In the genomic region with DNA sequence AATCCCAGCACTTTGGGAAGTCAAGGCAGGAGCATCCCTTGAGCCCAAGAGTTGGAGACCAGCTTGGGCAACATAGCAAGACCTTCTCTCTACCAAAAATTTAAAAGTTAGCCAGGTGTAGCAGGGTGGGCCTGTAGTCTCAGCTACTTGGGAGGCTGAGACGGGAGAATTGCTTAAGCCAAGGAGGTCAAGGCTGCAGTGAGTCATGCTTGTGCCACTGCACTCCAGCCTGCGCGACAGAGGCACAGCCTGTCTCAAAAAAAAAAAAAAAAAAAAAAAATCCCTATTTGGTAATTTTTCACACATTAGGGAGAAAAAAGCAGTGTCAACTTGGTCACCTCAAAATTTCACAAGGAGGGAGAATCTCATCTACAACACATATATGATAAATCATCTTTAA, we compare ENCODE assay signal across 2 cellular contexts.
TF ChIP-seq lines count a peak whose summit lies in the region.

No MANE protein-coding gene starts in this region.

TF ChIP-seq in A549, 52 proteins besides CTCF, POLR2A, EP300 and RAD21:
- TF ChIP-seq ESRRA (IDR thresholded peaks at IDR 0.05; ENCODE audit: borderline replicate concordance, low read length) (no peak), KDM1A (IDR thresholded peaks at IDR 0.05; ENCODE audit: low read depth) (no peak), NPAS2 (CRISPR knock-in tag; IDR thresholded peaks at IDR 0.05; ENCODE audit: borderline replicate concordance) (no peak), ZC3H11A (IDR thresholded peaks at IDR 0.05) (no peak), FOSL2 (IDR thresholded peaks at IDR 0.05) (no peak), FOSL2 (CRISPR knock-in tag; IDR thresholded peaks at IDR 0.05) (no peak), HDAC2 (IDR thresholded peaks at IDR 0.05) (no peak), EHMT2 (IDR thresholded peaks at IDR 0.05; ENCODE audit: low read depth) (no peak), MYC (IDR thresholded peaks at IDR 0.05; ENCODE audit: borderline replicate concordance, low read length) (no peak), EHF (CRISPR knock-in tag; IDR thresholded peaks at IDR 0.05) (no peak), REST (IDR thresholded peaks at IDR 0.05) (no peak), NR3C1 (IDR thresholded peaks at IDR 0.05) (no peak)

TF ChIP-seq in H1, 55 proteins besides CTCF, POLR2A, EP300 and RAD21:
- no peak for TF ChIP-seq GABPA (IDR thresholded peaks at IDR 0.05; ENCODE audit: borderline replicate concordance, insufficient read depth, low read length)
- TF ChIP-seq RBBP5 (IDR thresholded peaks at IDR 0.05; ENCODE audit: borderline replicate concordance, low read depth, low read length), result no peak
- TF ChIP-seq KDM5A (IDR thresholded peaks at IDR 0.05; ENCODE audit: low read length), result no peak
- TF ChIP-seq CREB1 (IDR thresholded peaks at IDR 0.05), result no peak
- no peak for TF ChIP-seq SP2 (IDR thresholded peaks at IDR 0.05; ENCODE audit: low read length)
- no peak for TF ChIP-seq CHD2 (IDR thresholded peaks at IDR 0.05; ENCODE audit: low read length)
- TF ChIP-seq, protein P1, sequence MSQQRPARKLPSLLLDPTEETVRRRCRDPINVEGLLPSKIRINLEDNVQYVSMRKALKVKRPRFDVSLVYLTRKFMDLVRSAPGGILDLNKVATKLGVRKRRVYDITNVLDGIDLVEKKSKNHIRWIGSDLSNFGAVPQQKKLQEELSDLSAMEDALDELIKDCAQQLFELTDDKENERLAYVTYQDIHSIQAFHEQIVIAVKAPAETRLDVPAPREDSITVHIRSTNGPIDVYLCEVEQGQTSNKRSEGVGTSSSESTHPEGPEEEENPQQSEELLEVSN (IDR thresholded peaks at IDR 0.05), result no peak
- TF ChIP-seq HDAC2 (IDR thresholded peaks at IDR 0.05; ENCODE audit: borderline replicate concordance in 1 of 2, low read depth in 2 of 2, low read length in 2 of 2), result no peak
- no peak for TF ChIP-seq GTF2F1 (IDR thresholded peaks at IDR 0.05; ENCODE audit: borderline replicate concordance, low read depth, low read length)
- TF ChIP-seq CHD1 (IDR thresholded peaks at IDR 0.05; ENCODE audit: low read depth, low read length), result no peak
- TF ChIP-seq SIN3A (conservative IDR thresholded peaks at IDR 0.05 in 1 of 2, IDR thresholded peaks at IDR 0.05 in 1 of 2; ENCODE audit: low read depth in 1 of 2, low read length in 2 of 2), result no peak
- TF ChIP-seq BACH1 (IDR thresholded peaks at IDR 0.05; ENCODE audit: low read length), result no peak
- TF ChIP-seq SAP30 (IDR thresholded peaks at IDR 0.05; ENCODE audit: insufficient read depth, insufficient replicate concordance, low read length), result no peak
- TF ChIP-seq BCL11A (IDR thresholded peaks at IDR 0.05; ENCODE audit: low read depth in 2 of 2, low read length in 2 of 2), result no peak
- TF ChIP-seq CTBP2 (IDR thresholded peaks at IDR 0.05; ENCODE audit: borderline replicate concordance, insufficient read depth, insufficient read length, low read length), result no peak
- no peak for TF ChIP-seq EGR1 (IDR thresholded peaks at IDR 0.05; ENCODE audit: borderline replicate concordance, low read depth, low read length)
- no peak for TF ChIP-seq JUND (IDR thresholded peaks at IDR 0.05; ENCODE audit: low read length)
TF ChIP-seq in H1: peak in this region for 0.
